8 cellular contexts compared by ENCODE assay signal in genomic region chr3:157159762-157160651, GRCh38. TPM values are rescaled to one million over a fixed set of nuclear protein-coding genes. Genes with fewer than 3 reads are reported as not detected.
DNase-seq lines count a peak whose midpoint lies in the region; TF ChIP-seq lines count a peak whose summit lies in the region.

Gene CCNL1 (minus strand): TSS chr3:157160147. CDS start chr3:157160094, 53 bp downstream.

- peak within 1 kb of the TSS; percentile 27 for H2AFZ ChIP-seq in neuron (ENCODE audit: low read depth, low read length)

- peaks cover 56% of the 10 kb centered on the region for H3K4me1 Mint-ChIP-seq in HFFc6 (ENCODE audit: low read depth)

- in situ Hi-C loops in SK-MEL-5 (cut with HindIII; ENCODE audit: low pct_unique_long_range_greater_than_20kb, low sequenced_read_pairs), result no loop called here

- H3K27me3 ChIP-seq in neuron (ENCODE audit: insufficient read depth, low read length), result no peaks in the 10 kb centered on the region

- DNase-seq in GM04504 (ENCODE audit: low read depth), result peak; percentile 96
- DNase-seq in HFFc6, result peak; percentile 97
- DNase-seq in NAMALWA (ENCODE audit: low spot score), result peak; percentile 97
- peak; percentile 95 for DNase-seq in SK-MEL-5 (ENCODE audit: low read depth, low spot score)
- DNase-seq in activated naive CD4-positive, alpha-beta T cell treated with Interleukin-2 at 50 U/mL for 16 hours, result peak; percentile 96
- DNase-seq in foreskin melanocyte, result peak; percentile 97
- peak; percentile 96 for DNase-seq in stromal cell of bone marrow (ENCODE audit: low read depth)

- no peak; the same call in 1 of the 2 replicates for TF ChIP-seq CTCF in HFFc6 (IDR thresholded peaks at IDR 0.05)

- H3K36me3 Mint-ChIP-seq in HFFc6 (ENCODE audit: low read depth), result peaks cover 42% of the 10 kb centered on the region

- no peaks in the 10 kb centered on the region; the same call in 1 of the 2 replicates for H3K9me3 Mint-ChIP-seq in HFFc6

- peak within 1 kb of the TSS; percentile 99 for H3K27ac Mint-ChIP-seq in HFFc6

- no peaks in the 10 kb centered on the region for H3K9me3 ChIP-seq in neuron (ENCODE audit: low read length)

- H3K4me3 Mint-ChIP-seq in HFFc6, result peak within 1 kb of the TSS; percentile 97

- H3K36me3 ChIP-seq in neuron (ENCODE audit: insufficient read depth, low read length), result peaks cover 38% of the 10 kb centered on the region

- peaks cover 46% of the 10 kb centered on the region for H3K4me1 ChIP-seq in neuron (ENCODE audit: insufficient read depth, low read length)

- H3K4me3 ChIP-seq in neuron (ENCODE audit: low read length), result peak within 1 kb of the TSS; percentile 68

- peaks cover 11% of the 10 kb centered on the region for H3K27me3 Mint-ChIP-seq in HFFc6 (ENCODE audit: insufficient read depth)

RNA-seq across cellular contexts. Expression of gene CCNL1, which starts in this region (rescaled TPM):
- 10 to 100 TPM; 47.4 to 74.3 (median 65.1) TPM for total RNA-seq in HFFc6 (2021; fragmentation: NEBNext Ultra II Directional; extraction: Animal tissue kit (Norgen Biotek cat#: 25700))
- total RNA-seq in SK-MEL-5 (2014; rRNA removed; shearing (Covaris generic)), result 115 and 120 TPM in 2 replicates
- polyA plus RNA-seq in SK-MEL-5 (2015; cell fraction: cytosol; rRNA removed), result 27.6 and 28.9 TPM in 2 replicates
- 2,211 and 2,290 TPM in 2 replicates for polyA plus RNA-seq in SK-MEL-5 (2015; cell fraction: nucleus; rRNA removed)

Comparison
In these comparisons a context has a peak if more than half of its experiments do, and no peak if none do; other contexts are left out.
1. Peak in every context shown above with its lines: DNase-seq and H3K4me3 ChIP-seq.